Comparison of ENCODE assay signal across 8 cellular contexts in genomic region chr6:40169878-40170277, GRCh38.
"Had no signal": no experiment of that assay in that cellular context is flagged by ENCODE, and none has a peak within 500 bp of the region (broad histone marks: within the 10 kb centered on the region; RNA-seq: fewer than 3 reads in every experiment).

No MANE protein-coding gene starts in this region.

- H3K4me3 ChIP-seq: HAP-1 had no signal

- H3K36me3 ChIP-seq: HAP-1 had no signal

- ATAC-seq: HCT116, HepG2 had no signal

- H3K27ac ChIP-seq: HL-60 had no signal

- H3K4me1 ChIP-seq: HAP-1 had no signal

- H3K9me3 ChIP-seq: HAP-1 had no signal

- H3K36me3 Mint-ChIP-seq: IgD-negative memory B cell had no signal

- H3K4me3 Mint-ChIP-seq: IgD-negative memory B cell had no signal

- DNase-seq: GOT3, H7, KBM-7 had no signal

- H3K4me1 Mint-ChIP-seq: IgD-negative memory B cell had no signal
